Comparison of ENCODE assay signal across 8 cellular contexts in the genomic region with DNA sequence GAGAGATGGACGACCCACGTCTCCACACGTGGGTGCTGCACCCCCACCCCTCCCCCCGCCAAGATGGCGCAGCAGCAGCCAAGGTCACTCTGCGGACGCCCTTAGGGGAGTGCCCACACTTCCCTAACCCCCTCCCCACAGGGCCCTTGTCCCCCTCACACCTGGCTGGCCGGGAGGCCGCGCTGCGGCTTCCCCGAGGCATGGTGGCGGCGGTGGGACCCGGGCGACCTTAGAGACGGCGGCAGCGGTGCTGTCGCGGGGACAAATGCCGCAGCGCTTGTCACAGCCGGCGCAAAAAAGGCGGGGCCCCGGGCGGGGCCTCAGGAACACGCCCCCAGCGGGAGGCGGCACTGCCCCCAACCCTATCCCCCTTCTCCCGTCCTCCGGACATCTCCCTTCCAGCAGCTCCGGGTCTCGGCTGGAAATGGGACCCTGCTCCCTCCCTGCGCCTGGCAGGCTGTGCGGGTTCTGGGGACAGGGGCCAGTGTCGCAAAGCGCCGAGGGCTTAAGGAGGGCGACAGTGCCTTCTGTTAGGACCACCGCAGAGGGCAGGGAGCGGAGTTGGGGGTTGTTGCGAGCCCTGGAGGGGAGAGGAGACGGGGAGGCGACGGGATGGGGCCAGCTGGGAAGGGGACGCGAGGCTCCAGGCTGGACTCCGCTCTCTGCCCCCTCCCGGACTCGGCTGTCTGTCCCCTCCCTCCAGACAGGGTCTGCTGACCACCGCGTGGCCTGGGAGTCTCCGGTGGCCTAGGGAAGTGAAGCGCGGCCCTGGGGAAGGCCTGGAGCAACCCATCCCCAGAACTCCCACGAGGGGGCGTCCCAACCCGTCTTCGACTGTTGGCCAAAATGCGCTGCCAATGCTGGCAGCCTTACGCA. TPM values are rescaled to one million over a fixed set of nuclear protein-coding genes. Genes with fewer than 3 reads are reported as not detected.
DNase-seq lines count a peak whose midpoint lies in the region; ATAC-seq and TF ChIP-seq lines count a peak whose summit lies in the region.

A gene (minus strand): TSS at position 300 of the 876 bp plus-strand sequence. CDS start 98 bp downstream, at position 202.

- DNase-seq in A172 (ENCODE audit: low spot score) (no peak), activated gamma-delta T cell (lab: John Stamatoyannopoulos, UW) (peak; percentile 60), foreskin keratinocyte (peak in 1 of 2 donors; percentile 54), neural progenitor cell (ENCODE audit: low spot score) (peak; percentile 94)

- H3K9me3 Mint-ChIP-seq in IgD-negative memory B cell, result no peaks in the 10 kb centered on the region
- H3K9me3 Mint-ChIP-seq in neural progenitor cell, result no peaks in the 10 kb centered on the region

- H3K27ac Mint-ChIP-seq in IgD-negative memory B cell (peak within 1 kb of the TSS; percentile 43 to 92 (median 77)), neural progenitor cell (no peak within 1 kb of the TSS)

- no peaks in the 10 kb centered on the region for H3K4me1 ChIP-seq in foreskin keratinocyte
- H3K4me1 ChIP-seq in neural progenitor cell, result peaks cover 23% of the 10 kb centered on the region
- H3K4me1 ChIP-seq in subcutaneous abdominal adipose tissue (ENCODE audit: control insufficient read depth in 5 of 5, insufficient read depth in 5 of 5, low read length in 5 of 5), result peaks cover 1 to 71% (median 54%) of the 10 kb centered on the region in 5 donors

- no peaks in the 10 kb centered on the region for H4K20me1 ChIP-seq in neural progenitor cell (ENCODE audit: low read depth)

- no peak within 1 kb of the TSS for H3K27ac ChIP-seq in foreskin keratinocyte
- no peak within 1 kb of the TSS for H3K27ac ChIP-seq in neural progenitor cell
- peak within 1 kb of the TSS; percentile 78 for H3K27ac ChIP-seq in subcutaneous abdominal adipose tissue (ENCODE audit: low read depth, low read length)

- TF ChIP-seq POLR2A in GM15510 (IDR thresholded peaks at IDR 0.05; ENCODE audit: borderline replicate concordance, extremely low read depth, insufficient read length), result peak; percentile 72
- TF ChIP-seq POLR2A in Raji (IDR thresholded peaks at IDR 0.05; ENCODE audit: insufficient read depth, low read depth, low read length), result peak; percentile 85

- peak within 1 kb of the TSS; percentile 89 for H2AFZ ChIP-seq in neural progenitor cell (replicated peaks)

- H3K36me3 ChIP-seq in neural progenitor cell, result no peaks in the 10 kb centered on the region
- H3K36me3 ChIP-seq in subcutaneous abdominal adipose tissue (ENCODE audit: control insufficient read depth in 5 of 5, insufficient read depth in 5 of 5, low read length in 5 of 5), result peaks cover 0 to 8% (median 8%) of the 10 kb centered on the region in 5 donors

- H3K9me3 ChIP-seq in neural progenitor cell (ENCODE audit: low read depth) (no peaks in the 10 kb centered on the region), subcutaneous abdominal adipose tissue (ENCODE audit: control insufficient read depth in 5 of 5, low read length in 5 of 5) (no peaks in the 10 kb centered on the region)

- TF ChIP-seq CTCF in foreskin keratinocyte (conservative IDR thresholded peaks at IDR 0.05), result peak; percentile 80
- TF ChIP-seq CTCF in neural progenitor cell (IDR thresholded peaks at IDR 0.05), result peak; percentile 81

- H3K4me3 Mint-ChIP-seq in IgD-negative memory B cell (peak within 1 kb of the TSS; percentile 82 to 94 (median 88)), neural progenitor cell (peak within 1 kb of the TSS; percentile 91)

- no peaks in the 10 kb centered on the region for H3K79me2 ChIP-seq in neural progenitor cell (ENCODE audit: low read depth)

- H3K4me3 ChIP-seq in neural progenitor cell (peak within 1 kb of the TSS; percentile 60), subcutaneous abdominal adipose tissue (ENCODE audit: low read depth in 1 of 5, low read length in 5 of 5) (peak within 1 kb of the TSS; percentile 75 to 94 (median 81))

- peak within 1 kb of the TSS; percentile 87 for H3K4me2 ChIP-seq in neural progenitor cell

- peaks cover 60% of the 10 kb centered on the region for H3F3A ChIP-seq in neural progenitor cell (ENCODE audit: low read depth)

- H3K36me3 Mint-ChIP-seq in IgD-negative memory B cell (peaks cover 2% of the 10 kb centered on the region), neural progenitor cell (no peaks in the 10 kb centered on the region)

- ATAC-seq in foreskin keratinocyte, result peak; percentile 48

- H3K27me3 Mint-ChIP-seq in IgD-negative memory B cell, result no peaks in the 10 kb centered on the region
- peaks cover 3% of the 10 kb centered on the region for H3K27me3 Mint-ChIP-seq in neural progenitor cell (ENCODE audit: insufficient read depth, low read depth)

- H3K9ac ChIP-seq in neural progenitor cell, result no peak within 1 kb of the TSS
- peak within 1 kb of the TSS; percentile 67 to 92 (median 89) for H3K9ac ChIP-seq in subcutaneous abdominal adipose tissue (ENCODE audit: low read length in 5 of 5)

- H3K27me3 ChIP-seq in foreskin keratinocyte (peaks cover 1% of the 10 kb centered on the region), neural progenitor cell (peaks cover 31% of the 10 kb centered on the region), subcutaneous abdominal adipose tissue (ENCODE audit: control insufficient read depth in 5 of 5, insufficient read depth in 4 of 5, low read length in 5 of 5) (no peaks in the 10 kb centered on the region)

- H3K4me1 Mint-ChIP-seq in IgD-negative memory B cell, result peaks cover 20 to 33% (median 21%) of the 10 kb centered on the region in 3 donors
- H3K4me1 Mint-ChIP-seq in neural progenitor cell, result peaks cover 40% of the 10 kb centered on the region

RNA-seq across cellular contexts. Expression of the gene that starts here (rescaled TPM):
- 2.6 and 17.3 TPM in 2 replicates for total RNA-seq in A172 (2014; rRNA removed; shearing (Covaris generic))
- polyA plus RNA-seq in IgD-negative memory B cell (70.6 TPM), foreskin keratinocyte (75.0 and 101 TPM in 2 replicates)
- total RNA-seq in foreskin keratinocyte (29.9 and 71.2 TPM in 2 replicates), neural progenitor cell (ENCODE audit: low replicate concordance) (0.53 and 9.1 TPM in 2 replicates)
